Comparison of ENCODE assay signal across 9 cellular contexts in genomic region chr7:137626469-137627067, GRCh38.
A peak's percentile ranks its signal among the peaks of the same experiment; 100 is the strongest.
DNase-seq lines count a peak whose midpoint lies in the region; ATAC-seq, FAIRE-seq and TF ChIP-seq lines count a peak whose summit lies in the region.
"Had no signal": no experiment of that assay in that cellular context is flagged by ENCODE, and none has a peak within 500 bp of the region (broad histone marks: within the 10 kb centered on the region; RNA-seq: fewer than 3 reads in every experiment).

No MANE protein-coding gene starts in this region.

- no peak overlapping the region for H2BK15ac ChIP-seq in H1 (ENCODE audit: low read length)

- H4K5ac ChIP-seq in H1 (ENCODE audit: insufficient read length, low read depth, low read length): no peak overlapping the region

- H4K91ac ChIP-seq in H1 (replicated peaks; ENCODE audit: insufficient read length, low read length): no peak overlapping the region

- FAIRE-seq in H1 (lab: Jason Lieb, UNC): peak; percentile 94
- FAIRE-seq: colon had no signal

- peak; percentile 80 to 88 for TF ChIP-seq RAD21 in H1 (IDR thresholded peaks at IDR 0.05 in 1 of 2, conservative IDR thresholded peaks at IDR 0.05 in 1 of 2; ENCODE audit: low read depth in 2 of 2, low read length in 2 of 2)

- peak overlapping the region; percentile 92; the same call in 1 of the 2 replicates for H2AFZ ChIP-seq in H1 (ENCODE audit: low read length)

- TF ChIP-seq CTCF in H1 (IDR thresholded peaks at IDR 0.05; ENCODE audit: control extremely low read depth in 1 of 3, insufficient read depth in 1 of 3, low read depth in 1 of 3, low read length in 3 of 3) (peak; percentile 71 to 92 (median 89)), coronary artery (IDR thresholded peaks at IDR 0.05) (no peak)

- H3K18ac ChIP-seq in H1 (ENCODE audit: extremely low read depth, low read length): no peak overlapping the region

- H2BK5ac ChIP-seq in H1 (ENCODE audit: low read depth, low read length): no peak overlapping the region

- no peaks in the 10 kb centered on the region for H3K79me2 ChIP-seq in H1 (ENCODE audit: control insufficient read depth in 1 of 2, insufficient read depth in 2 of 2, low read length in 2 of 2)

- H3K27ac ChIP-seq in H1 (ENCODE audit: low read depth, low read length) (no peak overlapping the region), coronary artery (no peak overlapping the region)

- no peak overlapping the region for H2AK5ac ChIP-seq in H1 (ENCODE audit: low read depth, low read length)

- TF ChIP-seq POLR2A in H1 (IDR thresholded peaks at IDR 0.05; ENCODE audit: control extremely low read depth in 1 of 2, low read depth in 2 of 2, low read length in 2 of 2): no peak

- no peak overlapping the region for H2BK20ac ChIP-seq in H1 (ENCODE audit: low read length)

- peak; percentile 40 for DNase-seq in NCI-H748 (lab: John Stamatoyannopoulos, UW; ENCODE audit: unreplicated experiment)
- DNase-seq in NCI-H748 treated with DMSO at 0.1 percent for 48 hours (lab: John Stamatoyannopoulos, UW): no peak
- peak; percentile 8 for DNase-seq in HS-27A (ENCODE audit: low read depth)
- peak; percentile 14 for DNase-seq in SK-N-DZ (ENCODE audit: low spot score)
- DNase-seq in H1 (ENCODE audit: low read depth in 1 of 2, low spot score in 2 of 2): peak in 1 of 2 experiments; percentile 85
- peak; percentile 21 for DNase-seq in mucosa of gallbladder (ENCODE audit: low spot score)
- DNase-seq in coronary artery (ENCODE audit: low spot score): no peak

- no peak overlapping the region for H2BK12ac ChIP-seq in H1 (ENCODE audit: low read depth, low read length)

- H3K9me3 ChIP-seq in H1 (ENCODE audit: insufficient read depth in 2 of 2, low read depth in 1 of 2, low read length in 1 of 2): 0 out of 4 replicates have a peak, but pooled peaks cover 0 to 3% of the 10 kb centered on the region in 2 experiments

- no peak overlapping the region for H3K4me2 ChIP-seq in H1 (ENCODE audit: insufficient read depth in 1 of 2, low read depth in 2 of 2, low read length in 2 of 2)

- H2BK120ac ChIP-seq in H1 (replicated peaks; ENCODE audit: low read depth, low read length): no peak overlapping the region

- H3K23ac ChIP-seq in H1 (ENCODE audit: insufficient read length): no peak overlapping the region

- TF ChIP-seq EP300 in H1 (IDR thresholded peaks at IDR 0.05; ENCODE audit: borderline replicate concordance in 1 of 2, low read depth in 2 of 2, low read length in 2 of 2): no peak

- no peaks in the 10 kb centered on the region for H3K27me3 ChIP-seq in H1 (replicated peaks in 1 of 4; ENCODE audit: control insufficient read depth in 3 of 4, extremely low read depth in 1 of 4, insufficient read depth in 3 of 4, low read length in 3 of 4)

- H3K4ac ChIP-seq in H1 (replicated peaks; ENCODE audit: insufficient read length, low read depth, low read length): no peak overlapping the region

- no peak overlapping the region for H4K8ac ChIP-seq in H1 (ENCODE audit: extremely low read depth, insufficient read depth, low read length)

- H3K56ac ChIP-seq in H1 (replicated peaks; ENCODE audit: insufficient read length, low read depth, low read length): no peak overlapping the region

- no peaks in the 10 kb centered on the region; the same call in 1 of the 2 replicates for H3K23me2 ChIP-seq in H1 (ENCODE audit: low read depth, low read length)

- no peaks in the 10 kb centered on the region for H4K20me1 ChIP-seq in H1 (replicated peaks in 1 of 2; ENCODE audit: control insufficient read depth in 1 of 2, insufficient read depth in 2 of 2, low read length in 2 of 2)

- CTCF ChIA-PET in H1 (lab: Charles Lee; ENCODE audit: partially characterized antibody): interaction anchor here (0.6 to 6.6 kb wide), 34 partner anchors 9 to 1544 kb away, joined by 3 to 91 read pairs (median 4); no protein-coding TSS in a partner anchor

- WGBS in H1 (ENCODE audit: extremely low coverage in 1 of 2, insufficient coverage in 1 of 2, insufficient read length in 1 of 2, insufficient replicate concordance in 2 of 2, low coverage in 1 of 2, low lambda C conversion rate in 2 of 2, missing lambda C conversion rate in 1 of 2), 2 experiments: 40% methylated on average over 8 of the region's 8 CpGs; no CpG with 5 or more reads in 1 of the 2 experiments

- H3K79me1 ChIP-seq in H1 (ENCODE audit: low read depth, low read length): no peaks in the 10 kb centered on the region

- no peaks in the 10 kb centered on the region for H3K4me1 ChIP-seq in H1 (replicated peaks in 1 of 4; ENCODE audit: control insufficient read depth in 3 of 4, insufficient read depth in 4 of 4, low read length in 3 of 4)

- H3K36me3 ChIP-seq in H1 (ENCODE audit: control insufficient read depth in 2 of 4, insufficient read depth in 4 of 4, low read length in 3 of 4): no peaks in the 10 kb centered on the region

- H3K4me3 ChIP-seq in H1 (ENCODE audit: extremely low read depth in 1 of 4, insufficient read depth in 2 of 4, low read depth in 3 of 4, low read length in 4 of 4) (no peak overlapping the region), coronary artery (no peak overlapping the region)

- POLR2A ChIA-PET in H1 (lab: Charles Lee; ENCODE audit: partially characterized antibody): interaction anchor here (1.0 kb wide), 1 partner anchor 21 kb away, joined by 3 read pairs; no protein-coding TSS in a partner anchor

- no peak overlapping the region for H3K14ac ChIP-seq in H1 (ENCODE audit: insufficient read length)

- H3K9ac ChIP-seq in H1 (replicated peaks in 1 of 4; ENCODE audit: extremely low read depth in 1 of 4, low read depth in 3 of 4, low read length in 3 of 4): no peak overlapping the region

- ATAC-seq in GM19468 (IDR thresholded peaks at IDR 0.05; ENCODE audit: extremely low read depth, unreplicated experiment): peak; percentile 44

TF ChIP-seq in H1, 55 proteins besides CTCF, POLR2A, EP300 and RAD21:
- TF ChIP-seq JUND (IDR thresholded peaks at IDR 0.05; ENCODE audit: low read length) (no peak), FOSL1 (IDR thresholded peaks at IDR 0.05; ENCODE audit: insufficient read depth, low read depth, low read length) (no peak), YY1 (IDR thresholded peaks at IDR 0.05; ENCODE audit: low read depth, low read length) (peak; percentile 72; the same call in 1 of the 2 replicates), NANOG (IDR thresholded peaks at IDR 0.05; ENCODE audit: insufficient read depth, low read depth, low read length, poor library complexity, severe bottlenecking) (no peak), EZH2 (IDR thresholded peaks at IDR 0.05; ENCODE audit: low read depth, low read length, severe bottlenecking) (no peak), TAF1 (IDR thresholded peaks at IDR 0.05; ENCODE audit: low read depth, low read length) (no peak)

Comparison
In these comparisons a context has a peak if more than half of its experiments do, and no peak if none do; other contexts are left out.
1. DNase-seq: peak in NCI-H748 (single experiment), HS-27A (single experiment), SK-N-DZ (single experiment) and mucosa of gallbladder (single experiment); none in NCI-H748 treated with DMSO at 0.1 percent for 48 hours (single experiment) and coronary artery (single experiment).